In genomic region chr14:103879570-103880333, GRCh38 we compare ENCODE assay signal across 8 cellular contexts. TPM values are rescaled to one million over a fixed set of nuclear protein-coding genes. Genes with fewer than 3 reads are reported as not detected.
DNase-seq lines count a peak whose midpoint lies in the region; ATAC-seq, FAIRE-seq and TF ChIP-seq lines count a peak whose summit lies in the region.

No MANE protein-coding gene starts in this region.

- no peak for TF ChIP-seq POLR2A in A549 (IDR thresholded peaks at IDR 0.05; ENCODE audit: low read length)
- no peak for TF ChIP-seq POLR2A in GM18505 (IDR thresholded peaks at IDR 0.05; ENCODE audit: borderline replicate concordance, extremely low read depth, insufficient read depth, insufficient read length)

- peak overlapping the region; percentile 96 for H3K4me2 ChIP-seq in A549

- POLR2A ChIA-PET in A549 (lab: Yijun Ruan, JAX): interaction anchor here (0.6 to 1.5 kb wide), 4 partner anchors 16 to 74 kb away, joined by 3 to 5 read pairs (median 4); partner anchors contain the start of gene PPP1R13B

- peak; percentile 75 to 97 for DNase-seq in A549 (ENCODE audit: low read depth in 1 of 2, low spot score in 1 of 2)
- peak; percentile 79 for DNase-seq in HK-2 (ENCODE audit: unreplicated experiment)
- DNase-seq in cardiac fibroblast (ENCODE audit: low read depth in 2 of 2): peak; percentile 4 to 59
- peak; percentile 89 for DNase-seq in mucosa of gallbladder (ENCODE audit: low spot score)
- no peak for DNase-seq in germinal center (ENCODE audit: low spot score)
- no peak for DNase-seq in NCI-H526 treated with DMSO at 0.1 percent for 48 hours (lab: John Stamatoyannopoulos, UW)

- no peaks in the 10 kb centered on the region for H3K9me3 ChIP-seq in A549

- TF ChIP-seq CTCF in A549 (IDR thresholded peaks at IDR 0.05): no peak
- TF ChIP-seq CTCF in cardiac fibroblast (IDR thresholded peaks at IDR 0.05; ENCODE audit: low read depth, low read length): no peak

- peak; percentile 63 for FAIRE-seq in A549 (lab: Jason Lieb, UNC)

- CTCF ChIA-PET in A549 (lab: Yijun Ruan, JAX): interaction anchor here (0.5 to 16.4 kb wide), 6 partner anchors 21 to 1088 kb away, joined by 3 to 122 read pairs (median 4); no protein-coding TSS in a partner anchor

- ATAC-seq in A549 (peak; percentile 86 to 91), GM21423 (IDR thresholded peaks at IDR 0.05; ENCODE audit: unreplicated experiment) (no peak), GM18505 (IDR thresholded peaks at IDR 0.05; ENCODE audit: unreplicated experiment) (no peak)

- H3K4me3 ChIP-seq in A549 (peak overlapping the region; percentile 35), cardiac fibroblast (replicated peaks in 1 of 2; ENCODE audit: low read depth in 2 of 2, low read length in 2 of 2) (peak overlapping the region; percentile 16 to 18)

- no peak for TF ChIP-seq RAD21 in A549 (conservative IDR thresholded peaks at IDR 0.05 in 1 of 2, IDR thresholded peaks at IDR 0.05 in 1 of 2)

- no peak for TF ChIP-seq EP300 in A549 (IDR thresholded peaks at IDR 0.05)

- H3K27ac ChIP-seq in A549: peak overlapping the region; percentile 86 to 94

- 46% methylated on average over 30 of the region's 34 CpGs for WGBS in A549 (ENCODE audit: missing lambda C conversion rate)

- peaks cover 21% of the 10 kb centered on the region for H3K4me1 ChIP-seq in A549

TF ChIP-seq in A549, 52 proteins besides CTCF, POLR2A, EP300 and RAD21:
- TF ChIP-seq PBX3 (IDR thresholded peaks at IDR 0.05) (no peak), RCOR1 (IDR thresholded peaks at IDR 0.05; ENCODE audit: low read depth, low read length) (no peak), BHLHE40 (IDR thresholded peaks at IDR 0.05; ENCODE audit: low read depth, low read length) (peak; percentile 26; the same call in 1 of the 2 replicates), JUNB (IDR thresholded peaks at IDR 0.05) (no peak), KDM1A (IDR thresholded peaks at IDR 0.05; ENCODE audit: low read depth) (0 out of 2 replicates have a peak, but pooled peaks have one; percentile 43), PHF8 (IDR thresholded peaks at IDR 0.05; ENCODE audit: borderline replicate concordance, low read depth) (no peak), HDAC2 (IDR thresholded peaks at IDR 0.05) (no peak), NR3C1 (IDR thresholded peaks at IDR 0.05) (no peak), JUN (IDR thresholded peaks at IDR 0.05) (peak in 1 of 2 experiments; percentile 32; a peak in 1 of 5 replicates)
TF ChIP-seq in A549: peak in this region for 3.

RNA-seq across cellular contexts. Expression of gene PPP1R13B, which starts 32.4 kb away (rescaled TPM):
- polyA plus RNA-seq in A549 (2011; rRNA removed) (2.2 TPM in 2 replicates), A549 (2017; fragmentation: RNase III; extraction: RNeasy Plus Mini Kit Qiagen cat#74134 plus additional on column Dnase treatment) (2.7 to 3.6 TPM (median 2.8 TPM) in 3 replicates)
- polyA plus RNA-seq in A549 (2012; cell fraction: cytosol; rRNA removed): 3.8 and 4.0 TPM in 2 replicates
- 19.7 and 20.3 TPM in 2 replicates for polyA plus RNA-seq in A549 (2012; cell fraction: nucleus; rRNA removed)
- 4.8 and 8.6 TPM in 2 replicates for polyA minus RNA-seq in A549 (2011; rRNA and poly(A)+ RNA removed)
- 54.0 TPM for total RNA-seq in mucosa of gallbladder

RNA-seq across cellular contexts. Expression of gene TDRD9, which starts 48.5 kb away (rescaled TPM):
- 0.04 and 0.05 TPM in 2 replicates for polyA plus RNA-seq in A549 (2011; rRNA removed)
- 0.01 TPM in 1 of 2 replicates, not detected in the other for polyA plus RNA-seq in A549 (2012; cell fraction: cytosol; rRNA removed)
- polyA plus RNA-seq in A549 (2012; cell fraction: nucleus; rRNA removed): not detected in 2 replicates
- not detected in 3 replicates for polyA plus RNA-seq in A549 (2017; fragmentation: RNase III; extraction: RNeasy Plus Mini Kit Qiagen cat#74134 plus additional on column Dnase treatment)
- not detected in 2 replicates for polyA minus RNA-seq in A549 (2011; rRNA and poly(A)+ RNA removed)
- 8.7 TPM for total RNA-seq in mucosa of gallbladder

Comparison
In these comparisons a context has a peak if more than half of its experiments do, and no peak if none do; other contexts are left out.
1. ATAC-seq: peak in A549 (2 of 2); none in GM21423 (single experiment) and GM18505 (single experiment).
2. DNase-seq: peak in A549 (2 of 2), HK-2 (single experiment), cardiac fibroblast (2 of 2) and mucosa of gallbladder (single experiment); none in germinal center (single experiment) and NCI-H526 treated with DMSO at 0.1 percent for 48 hours (single experiment).